Comparison of ENCODE assay signal across 15 cellular contexts in genomic region chr2:48927355-48927754, GRCh38.
"Had no signal": no experiment of that assay in that cellular context is flagged by ENCODE, and none has a peak within 500 bp of the region (broad histone marks: within the 10 kb centered on the region; RNA-seq: fewer than 3 reads in every experiment).

No MANE protein-coding gene starts in this region.

- H3K9me3 ChIP-seq: breast epithelium, ovary had no signal

- DNase-seq: activated CD4-positive, alpha-beta memory T cell treated with anti-CD3 and anti-CD28 coated beads for 36 hours; activated gamma-delta T cell; activated naive CD8-positive, alpha-beta T cell treated with anti-CD3 and anti-CD28 coated beads, Interleukin-2, amount 10 ng/mL, durations not matched to agents 7 days and 5 days; activated T-cell treated with anti-CD3 and anti-CD28 coated beads, Interleukin-2, amount 50 U/mL, for 4 hours; aorta; glutamatergic neuron; left cardiac atrium; midbrain; ovary; stimulated activated CD4-positive, alpha-beta T cell treated with anti-CD3 and anti-CD28 coated beads, Interleukin-4, amount 100 ng/mL, for 24 hours had no signal

- H3K4me3 ChIP-seq: breast epithelium, lung, neural progenitor cell, ovary had no signal

- ATAC-seq: activated CD4-positive, CD25-positive, alpha-beta regulatory T cell treated with anti-CD3 and anti-CD28 coated beads, Interleukin-2, amount 50 U/mL, for 24 hours; activated T-cell treated with anti-CD3 and anti-CD28 coated beads, Interleukin-2, amount 50 U/mL, for 4 hours; left cardiac atrium had no signal

- H3K27me3 ChIP-seq: breast epithelium, neural progenitor cell, ovary had no signal

- H3K27me3 Mint-ChIP-seq: activated CD4-positive, alpha-beta memory T cell treated with anti-CD3 and anti-CD28 coated beads for 36 hours; activated naive CD8-positive, alpha-beta T cell treated with anti-CD3 and anti-CD28 coated beads, Interleukin-2, amount 10 ng/mL, durations not matched to agents 7 days and 5 days; stimulated activated naive CD8-positive, alpha-beta T cell treated with anti-CD3 and anti-CD28 coated beads, Interleukin-15, Interleukin-2, amounts not matched to agents 100 ng/mL and 50 ng/mL, for 24 hours had no signal

- H3K27ac ChIP-seq: breast epithelium, neural progenitor cell, ovary had no signal

- H3K36me3 Mint-ChIP-seq: activated CD4-positive, alpha-beta memory T cell treated with anti-CD3 and anti-CD28 coated beads for 36 hours; activated naive CD8-positive, alpha-beta T cell treated with anti-CD3 and anti-CD28 coated beads, Interleukin-2, amount 10 ng/mL, durations not matched to agents 7 days and 5 days; neural progenitor cell had no signal

- H3K9me3 Mint-ChIP-seq: activated CD4-positive, alpha-beta memory T cell treated with anti-CD3 and anti-CD28 coated beads for 36 hours; activated naive CD8-positive, alpha-beta T cell treated with anti-CD3 and anti-CD28 coated beads, Interleukin-2, amount 10 ng/mL, durations not matched to agents 7 days and 5 days; activated T-cell treated with anti-CD3 and anti-CD28 coated beads, Interleukin-2, amount 50 U/mL, for 4 hours; stimulated activated naive CD8-positive, alpha-beta T cell treated with anti-CD3 and anti-CD28 coated beads, Interleukin-15, Interleukin-2, amounts not matched to agents 100 ng/mL and 50 ng/mL, for 24 hours had no signal

- H3K27ac Mint-ChIP-seq: activated CD4-positive, alpha-beta memory T cell treated with anti-CD3 and anti-CD28 coated beads for 36 hours; activated naive CD8-positive, alpha-beta T cell treated with anti-CD3 and anti-CD28 coated beads, Interleukin-2, amount 10 ng/mL, durations not matched to agents 7 days and 5 days; neural progenitor cell; stimulated activated naive CD8-positive, alpha-beta T cell treated with anti-CD3 and anti-CD28 coated beads, Interleukin-15, Interleukin-2, amounts not matched to agents 100 ng/mL and 50 ng/mL, for 24 hours had no signal

- H3K4me1 Mint-ChIP-seq: activated naive CD8-positive, alpha-beta T cell treated with anti-CD3 and anti-CD28 coated beads, Interleukin-2, amount 10 ng/mL, durations not matched to agents 7 days and 5 days had no signal

- H3K4me3 Mint-ChIP-seq: activated CD4-positive, alpha-beta memory T cell treated with anti-CD3 and anti-CD28 coated beads for 36 hours; activated naive CD8-positive, alpha-beta T cell treated with anti-CD3 and anti-CD28 coated beads, Interleukin-2, amount 10 ng/mL, durations not matched to agents 7 days and 5 days; activated T-cell treated with anti-CD3 and anti-CD28 coated beads, Interleukin-2, amount 50 U/mL, for 4 hours; neural progenitor cell; stimulated activated naive CD8-positive, alpha-beta T cell treated with anti-CD3 and anti-CD28 coated beads, Interleukin-15, Interleukin-2, amounts not matched to agents 100 ng/mL and 50 ng/mL, for 24 hours had no signal

- H3K4me1 ChIP-seq: breast epithelium, neural progenitor cell had no signal

- H3K36me3 ChIP-seq: breast epithelium, neural progenitor cell, ovary had no signal
